Comparison of ENCODE assay signal across 27 cellular contexts in genomic region chr18:34704823-34705222, GRCh38. TPM values are rescaled to one million over a fixed set of nuclear protein-coding genes. Genes with fewer than 3 reads are reported as not detected.
DNase-seq lines count a peak whose midpoint lies in the region; ATAC-seq and FAIRE-seq lines count a peak whose summit lies in the region.
"Had no signal": no experiment of that assay in that cellular context is flagged by ENCODE, and none has a peak within 500 bp of the region (broad histone marks: within the 10 kb centered on the region; RNA-seq: fewer than 3 reads in every experiment).

No MANE protein-coding gene starts in this region.

- H3K27me3 ChIP-seq in small intestine (ENCODE audit: control insufficient read depth in 2 of 2, insufficient read depth in 2 of 2, low read length in 2 of 2) (no peaks in the 10 kb centered on the region), H7 (ENCODE audit: control insufficient read depth, insufficient read depth, low read length) (no peaks in the 10 kb centered on the region)

- ATAC-seq in HG03045 (IDR thresholded peaks at IDR 0.05; ENCODE audit: unreplicated experiment): no peak
- ATAC-seq: Right ventricle myocardium inferior had no signal

- H3K4me3 ChIP-seq in small intestine (ENCODE audit: low read depth in 1 of 2, low read length in 2 of 2) (no peak overlapping the region), H7 (ENCODE audit: insufficient read depth, low read depth, low read length) (no peak overlapping the region)
- H3K4me3 ChIP-seq: GM23248, HAP-1, PC-9 had no signal

- no peaks in the 10 kb centered on the region for H3K9me3 ChIP-seq in small intestine (ENCODE audit: control insufficient read depth, low read depth)
- H3K9me3 ChIP-seq: Caco-2, HAP-1 had no signal

- no peak for FAIRE-seq in small intestine (lab: Jason Lieb, UNC)

- 6 to 47% (median 23%) methylated on average over 2 of the region's 2 CpGs for WGBS in small intestine, 3 donors

- H3K4me1 ChIP-seq in small intestine (ENCODE audit: control insufficient read depth in 2 of 2, insufficient read depth in 1 of 2, low read depth in 1 of 2, low read length in 1 of 2): no peaks in the 10 kb centered on the region
- H3K4me1 ChIP-seq: Caco-2 had no signal

- H3K36me3 ChIP-seq in small intestine (ENCODE audit: control insufficient read depth in 2 of 2, insufficient read depth in 2 of 2, low read length in 2 of 2) (no peaks in the 10 kb centered on the region), H7 (replicated peaks; ENCODE audit: control insufficient read depth, insufficient read depth, low read length) (no peaks in the 10 kb centered on the region; the same call in 1 of the 2 replicates)
- H3K36me3 ChIP-seq: HAP-1 had no signal

- no peak overlapping the region for H3K27ac ChIP-seq in small intestine (ENCODE audit: low read depth in 1 of 2, low read length in 1 of 2)
- H3K27ac ChIP-seq: GM23248, PC-9 had no signal

- DNase-seq in NCI-H146 (lab: John Stamatoyannopoulos, UW) (peak; percentile 81), NCI-H510A treated with DMSO at 0.1 percent for 48 hours (lab: John Stamatoyannopoulos, UW) (peak; percentile 93), SHP77 (lab: John Stamatoyannopoulos, UW) (peak; percentile 19 to 22), small intestine (peak; percentile 28), H7 (no peak), NCI-H82 (lab: John Stamatoyannopoulos, UW) (no peak)
- DNase-seq: C1 segment of cervical spinal cord; Caco-2; CD4-positive, alpha-beta memory T cell; DMS 273 treated with DMSO at 0.1 percent for 48 hours; GM23248; HFFc6; KBM-7; MV-4-11; NCI-H1105; NCI-H1436 treated with DMSO at 0.1 percent for 48 hours; NCI-H2029; NCI-H2171; NCI-H345; NCI-H526; NK-92 treated with Interleukin-12 subunit alpha and Interleukin-12 subunit beta, amount 100 ng/mL, for 24 hours; PC-9; T-helper 1 cell had no signal

RNA-seq across cellular contexts. Expression of gene DTNA, which starts 5.3 kb away (rescaled TPM):
- 1 to 10 TPM in 2 of 3 donors, under 1 TPM in 1; 0.45 to 6.2 (median 4.9) TPM for polyA plus RNA-seq in small intestine
- 24.9 and 30.1 TPM in 2 replicates for total RNA-seq in H7 (2014; rRNA removed; shearing (Covaris generic))
- total RNA-seq: MCF 10A, PC-9 had no signal
- polyA plus RNA-seq: CD4-positive, alpha-beta memory T cell had no signal

Comparison
In these comparisons a context has a peak if more than half of its experiments do, and no peak if none do; other contexts are left out.
1. DNase-seq: peak in NCI-H146 (single experiment), NCI-H510A treated with DMSO at 0.1 percent for 48 hours (single experiment), SHP77 (2 of 2) and small intestine (single experiment); none in H7 (single experiment) and NCI-H82 (single experiment).